ENCODE assay signal across 8 cellular contexts in the genomic region with DNA sequence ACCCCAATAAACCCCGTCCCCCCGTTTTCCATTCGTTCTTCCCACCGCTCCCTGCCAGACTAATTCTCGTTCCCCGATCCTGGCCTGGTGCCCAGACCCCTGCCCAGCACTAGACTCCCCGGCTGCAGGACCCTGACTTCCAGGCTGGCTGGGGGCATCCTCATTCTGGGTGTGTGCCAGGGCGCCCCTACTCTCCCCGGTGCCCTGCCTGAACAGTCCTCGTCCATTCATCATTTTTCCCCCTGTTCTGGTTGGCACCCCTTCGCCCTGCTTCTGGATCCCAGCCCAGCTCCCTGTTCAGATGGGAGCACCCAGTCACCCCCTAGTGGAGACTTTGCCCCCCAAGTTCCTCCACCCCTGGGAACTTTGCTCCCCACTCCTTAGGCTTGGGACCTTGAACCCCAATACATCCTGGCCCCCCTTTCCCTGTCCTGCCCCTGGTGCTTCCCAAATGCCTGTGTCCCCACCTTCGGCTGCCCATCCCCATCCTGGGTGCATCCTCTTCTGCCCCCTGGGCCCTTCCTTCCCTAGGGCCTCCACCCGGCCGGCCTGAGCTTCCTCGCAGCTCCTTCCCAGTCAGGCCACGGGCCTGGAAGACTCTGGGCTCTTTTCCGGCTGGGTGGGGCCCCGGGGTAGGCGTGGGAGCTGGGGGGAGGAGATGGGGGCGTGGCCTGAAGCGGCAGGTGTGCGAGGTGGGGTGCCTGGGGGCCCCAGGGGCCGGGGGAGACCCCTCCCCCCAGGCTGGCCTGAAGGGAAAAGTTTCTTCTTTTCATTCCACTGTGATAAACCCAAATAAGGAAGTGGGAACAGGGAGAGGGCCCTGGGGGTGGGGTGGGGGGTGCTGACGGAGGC. TPM values are rescaled to one million over a fixed set of nuclear protein-coding genes. Genes with fewer than 3 reads are reported as not detected.
DNase-seq lines count a peak whose midpoint lies in the region; ATAC-seq and TF ChIP-seq lines count a peak whose summit lies in the region.

No MANE protein-coding gene starts in this region.

- H3K9me3 ChIP-seq in SJCRH30 (replicated peaks) (no peaks in the 10 kb centered on the region), endocrine pancreas (ENCODE audit: control insufficient read depth, low read length) (no peaks in the 10 kb centered on the region), mucosa of stomach (ENCODE audit: control insufficient read depth, low read length) (no peaks in the 10 kb centered on the region)

- H3K4me3 ChIP-seq in SJCRH30 (peak overlapping the region; percentile 88), endocrine pancreas (ENCODE audit: control insufficient read depth, insufficient read depth, low read length) (no peak overlapping the region), mucosa of stomach (ENCODE audit: low read length) (peak overlapping the region; percentile 65)

- H3K9ac ChIP-seq in endocrine pancreas (ENCODE audit: control insufficient read depth, insufficient read depth, low read length) (peak overlapping the region; percentile 34), mucosa of stomach (ENCODE audit: low read length) (peak overlapping the region; percentile 72)

- H3K27me3 ChIP-seq in SJCRH30, result no peaks in the 10 kb centered on the region
- H3K27me3 ChIP-seq in endocrine pancreas (ENCODE audit: control insufficient read depth, insufficient read depth, low read length), result no peaks in the 10 kb centered on the region
- peaks cover 5% of the 10 kb centered on the region for H3K27me3 ChIP-seq in mucosa of stomach (ENCODE audit: control insufficient read depth, insufficient read depth, low read length)

- ATAC-seq in HG03039 (IDR thresholded peaks at IDR 0.05; ENCODE audit: unreplicated experiment), result no peak
- no peak for ATAC-seq in HG02840 (IDR thresholded peaks at IDR 0.05; ENCODE audit: low FRiP score, unreplicated experiment)

- peak; percentile 61 for TF ChIP-seq CTCF in GM12872 (IDR thresholded peaks at IDR 0.05; ENCODE audit: insufficient read depth, low read depth, low read length)

- H3K4me1 ChIP-seq in SJCRH30 (peaks cover 27% of the 10 kb centered on the region), endocrine pancreas (ENCODE audit: control insufficient read depth, insufficient read depth, low read length) (no peaks in the 10 kb centered on the region), mucosa of stomach (ENCODE audit: control insufficient read depth, insufficient read depth, low read length) (peaks cover 34% of the 10 kb centered on the region)

- DNase-seq in A172 (ENCODE audit: low spot score), result peak; percentile 33
- DNase-seq in SJCRH30, result peak; percentile 52 to 53
- no peak for DNase-seq in DMS153 (lab: John Stamatoyannopoulos, UW)

- peak overlapping the region; percentile 36; the same call in 1 of the 2 replicates for H3K27ac ChIP-seq in SJCRH30

- H3K36me3 ChIP-seq in SJCRH30, result peaks cover 11% of the 10 kb centered on the region; the same call in 1 of the 2 replicates
- no peaks in the 10 kb centered on the region for H3K36me3 ChIP-seq in endocrine pancreas (ENCODE audit: control insufficient read depth, insufficient read depth, low read length)
- peaks cover 16% of the 10 kb centered on the region for H3K36me3 ChIP-seq in mucosa of stomach (ENCODE audit: control insufficient read depth, insufficient read depth, low read length)

RNA-seq across cellular contexts. Expression of a gene that starts 0.9 kb away (rescaled TPM):
- total RNA-seq in A172 (2014; rRNA removed; shearing (Covaris generic)), result 51.0 and 64.8 TPM in 2 replicates
- total RNA-seq in SJCRH30 (2014; rRNA removed; shearing (Covaris generic)), result 35.8 and 38.3 TPM in 2 replicates

RNA-seq across cellular contexts. Expression of a gene that starts 5.5 kb away (rescaled TPM):
- 455 and 478 TPM in 2 replicates for total RNA-seq in A172 (2014; rRNA removed; shearing (Covaris generic))
- 556 and 639 TPM in 2 replicates for total RNA-seq in SJCRH30 (2014; rRNA removed; shearing (Covaris generic))

RNA-seq across cellular contexts. Expression of a gene that starts 11.3 kb away (rescaled TPM):
- total RNA-seq in A172 (2014; rRNA removed; shearing (Covaris generic)), result 40.5 and 55.9 TPM in 2 replicates
- 53.1 and 53.5 TPM in 2 replicates for total RNA-seq in SJCRH30 (2014; rRNA removed; shearing (Covaris generic))

RNA-seq across cellular contexts. Expression of a gene that starts 17.8 kb away (rescaled TPM):
- 24.4 and 33.0 TPM in 2 replicates for total RNA-seq in A172 (2014; rRNA removed; shearing (Covaris generic))
- 26.4 and 27.8 TPM in 2 replicates for total RNA-seq in SJCRH30 (2014; rRNA removed; shearing (Covaris generic))

RNA-seq across cellular contexts. Expression of a gene that starts 21.9 kb away (rescaled TPM):
- total RNA-seq in A172 (2014; rRNA removed; shearing (Covaris generic)), result 3.0 and 12.0 TPM in 2 replicates
- 2.0 and 5.3 TPM in 2 replicates for total RNA-seq in SJCRH30 (2014; rRNA removed; shearing (Covaris generic))
